In genomic region chr11:61488651-61489291, GRCh38 we compare ENCODE assay signal across 9 cellular contexts. TPM values are rescaled to one million over a fixed set of nuclear protein-coding genes. Genes with fewer than 3 reads are reported as not detected.
A peak's percentile ranks its signal among the peaks of the same experiment; 100 is the strongest.
DNase-seq lines count a peak whose midpoint lies in the region; ATAC-seq and TF ChIP-seq lines count a peak whose summit lies in the region.
"Had no signal": no experiment of that assay in that cellular context is flagged by ENCODE, and none has a peak within 500 bp of the region (broad histone marks: within the 10 kb centered on the region; RNA-seq: fewer than 3 reads in every experiment).

No MANE protein-coding gene starts in this region.

- CTCF ChIA-PET in CD8-positive, alpha-beta memory T cell (lab: Charles Lee) = interaction anchor here (2.6 kb wide), 1 partner anchor 11 kb away, joined by 10 read pairs; no protein-coding TSS in a partner anchor

- ATAC-seq in right lobe of liver = peak; percentile 71 to 80 (median 77)
- ATAC-seq in GM18517 (IDR thresholded peaks at IDR 0.05; ENCODE audit: unreplicated experiment) = no peak

- H3K27me3 ChIP-seq in right lobe of liver = no peaks in the 10 kb centered on the region
- no peaks in the 10 kb centered on the region for H3K27me3 ChIP-seq in CD8-positive, alpha-beta memory T cell (ENCODE audit: insufficient read depth, low read length, poor library complexity, severe bottlenecking)

- H3K4me3 ChIP-seq in coronary artery (peak overlapping the region; percentile 54), right lobe of liver (peak overlapping the region; percentile 15 to 33 (median 23))
- no peak overlapping the region for H3K4me3 ChIP-seq in CD8-positive, alpha-beta memory T cell (ENCODE audit: low read length)

- peaks cover 0 to 7% (median 6%) of the 10 kb centered on the region in 3 donors for H3K36me3 Mint-ChIP-seq in CD8-positive, alpha-beta memory T cell

- peak; percentile 20 for TF ChIP-seq POLR2A in right lobe of liver (IDR thresholded peaks at IDR 0.05)

- H3K4me1 ChIP-seq in right lobe of liver = peaks cover 0 to 25% (median 10%) of the 10 kb centered on the region in 4 donors
- no peaks in the 10 kb centered on the region for H3K4me1 ChIP-seq in CD8-positive, alpha-beta memory T cell (ENCODE audit: insufficient read depth, low read length)

- H3K4me3 Mint-ChIP-seq in CD8-positive, alpha-beta memory T cell = no peak overlapping the region

- H3K4me1 Mint-ChIP-seq in CD8-positive, alpha-beta memory T cell = no peaks in the 10 kb centered on the region

- no peaks in the 10 kb centered on the region for H3K36me3 ChIP-seq in right lobe of liver
- H3K36me3 ChIP-seq in CD8-positive, alpha-beta memory T cell (ENCODE audit: insufficient read depth, low read length) = no peaks in the 10 kb centered on the region

- no peaks in the 10 kb centered on the region for H3K9me3 ChIP-seq in right lobe of liver
- H3K9me3 ChIP-seq in CD8-positive, alpha-beta memory T cell (ENCODE audit: low read length) = no peaks in the 10 kb centered on the region

- DNase-seq in NCI-H2029 treated with DMSO at 0.1 percent for 48 hours (lab: John Stamatoyannopoulos, UW) (peak; percentile 95), coronary artery (ENCODE audit: low spot score) (no peak), right lobe of liver (peak; percentile 67 to 97 (median 94)), ureter (ENCODE audit: low spot score) (peak; percentile 79), NCI-H1048 (lab: John Stamatoyannopoulos, UW) (no peak)
- no peak for DNase-seq in CD8-positive, alpha-beta memory T cell
- DNase-seq: cerebellar nuclear complex had no signal

- peaks cover 0 to 2% of the 10 kb centered on the region in 2 donors for H3K27me3 Mint-ChIP-seq in CD8-positive, alpha-beta memory T cell

- peak overlapping the region; percentile 10 to 61 for H3K27ac ChIP-seq in coronary artery
- H3K27ac ChIP-seq in right lobe of liver = peak overlapping the region in 2 of 3 donors; percentile 49 to 81
- no peak overlapping the region for H3K27ac ChIP-seq in CD8-positive, alpha-beta memory T cell (ENCODE audit: low read depth, low read length)

- H3K27ac Mint-ChIP-seq in CD8-positive, alpha-beta memory T cell = no peak overlapping the region

- TF ChIP-seq CTCF in coronary artery (IDR thresholded peaks at IDR 0.05) = no peak
- TF ChIP-seq CTCF in right lobe of liver (IDR thresholded peaks at IDR 0.05) = no peak

- intact Hi-C loops in right lobe of liver (cut with DNase I) = loop anchor here in 1 of 2 donors (5.0 kb wide), 1 partner anchor 89 kb away; no protein-coding TSS in a partner anchor

- H3K9me3 Mint-ChIP-seq in CD8-positive, alpha-beta memory T cell = no peaks in the 10 kb centered on the region

- POLR2A ChIA-PET in CD8-positive, alpha-beta memory T cell (lab: Charles Lee) = no interaction called here

- 6% methylated on average over 12 of the region's 19 CpGs for WGBS in right lobe of liver (ENCODE audit: insufficient coverage, low coverage, low lambda C conversion rate, missing lambda C conversion rate)

RNA-seq across cellular contexts. Expression of gene LRRC10B, which starts 19.8 kb away (rescaled TPM):
- total RNA-seq in right lobe of liver (not detected), ureter (0.89 TPM)
- not detected for total RNA-seq in CD8-positive, alpha-beta memory T cell
- not detected for polyA plus RNA-seq in CD8-positive, alpha-beta memory T cell
- total RNA-seq: pulmonary artery endothelial cell had no signal

RNA-seq across cellular contexts. Expression of gene SDHAF2, which starts 58.8 kb away (rescaled TPM):
- total RNA-seq in right lobe of liver (10 to 100 TPM; 17.7 to 62.5 (median 23.3) TPM), ureter (40.4 TPM)
- total RNA-seq in CD8-positive, alpha-beta memory T cell = 10 to 100 TPM; 48.8 to 49.2 TPM
- polyA plus RNA-seq in CD8-positive, alpha-beta memory T cell = 101 TPM

RNA-seq across cellular contexts. Expression of gene CPSF7, which starts 59.0 kb away (rescaled TPM):
- total RNA-seq in right lobe of liver = 10 to 100 TPM; 16.7 to 52.0 (median 31.7) TPM
- 124 TPM for total RNA-seq in ureter
- total RNA-seq in CD8-positive, alpha-beta memory T cell = 100 to 1,000 TPM; 128 to 140 TPM
- polyA plus RNA-seq in CD8-positive, alpha-beta memory T cell = 32.9 TPM

Comparison
In these comparisons a context has a peak if more than half of its experiments do, and no peak if none do; other contexts are left out.
1. DNase-seq: peak in NCI-H2029 treated with DMSO at 0.1 percent for 48 hours (single experiment), right lobe of liver (3 of 3) and ureter (single experiment); none in coronary artery (single experiment), NCI-H1048 (single experiment) and CD8-positive, alpha-beta memory T cell (0 of 5).